Comparison of ENCODE assay signal across 16 cellular contexts in genomic region chr14:35998303-35998702, GRCh38.
A peak's percentile ranks its signal among the peaks of the same experiment; 100 is the strongest.
DNase-seq lines count a peak whose midpoint lies in the region; ATAC-seq and TF ChIP-seq lines count a peak whose summit lies in the region.
"Had no signal": no experiment of that assay in that cellular context is flagged by ENCODE, and none has a peak within 500 bp of the region (broad histone marks: within the 10 kb centered on the region; RNA-seq: fewer than 3 reads in every experiment).

No MANE protein-coding gene starts in this region.

- H4K91ac ChIP-seq in neuronal stem cell (ENCODE audit: low read depth, low read length, poor library complexity): no peak overlapping the region

- no peak overlapping the region for H3K23ac ChIP-seq in neuronal stem cell (ENCODE audit: low read depth, low read length, poor library complexity)

- H4K20me1 ChIP-seq in osteoblast (ENCODE audit: insufficient read depth, low read length) (no peaks in the 10 kb centered on the region), OCI-LY7 (ENCODE audit: insufficient read depth, low read length) (no peaks in the 10 kb centered on the region)

- no TSS peak for BruUV-seq in OCI-LY7 (replicated peaks; lab: Mats Ljungman, UMichigan)

- no peak overlapping the region for H3K18ac ChIP-seq in neuronal stem cell (ENCODE audit: low read length)

- H3K4ac ChIP-seq in neuronal stem cell (ENCODE audit: low read length): no peak overlapping the region

- no peak overlapping the region for H3K14ac ChIP-seq in neuronal stem cell (ENCODE audit: low read length)

- no peak overlapping the region for H2BK5ac ChIP-seq in neuronal stem cell (ENCODE audit: low read length)

- no peaks in the 10 kb centered on the region for H3K36me3 Mint-ChIP-seq in effector memory CD8-positive, alpha-beta T cell (ENCODE audit: insufficient read depth)
- H3K36me3 Mint-ChIP-seq: CD14-positive monocyte; CD8-positive, alpha-beta T cell had no signal

- peak overlapping the region; percentile 30 for H2BK15ac ChIP-seq in neuronal stem cell (ENCODE audit: low read length)

- H3K27me3 ChIP-seq in neuronal stem cell (ENCODE audit: control insufficient read depth in 3 of 3, insufficient read depth in 3 of 3, low read depth in 1 of 3, low read length in 3 of 3) (peaks cover 0 to 54% (median 0%) of the 10 kb centered on the region in 3 experiments), osteoblast (ENCODE audit: insufficient read depth, low read length) (no peaks in the 10 kb centered on the region)

- WGBS in neuronal stem cell (ENCODE audit: extremely low coverage in 2 of 2, insufficient read length in 2 of 2, insufficient replicate concordance in 1 of 2), 2 donors: no CpG with 5 or more reads among the region's 12 CpGs

- no peak overlapping the region for H3K4me3 Mint-ChIP-seq in effector memory CD8-positive, alpha-beta T cell
- H3K4me3 Mint-ChIP-seq: CD14-positive monocyte; CD8-positive, alpha-beta T cell had no signal

- no peaks in the 10 kb centered on the region for H3K9me2 ChIP-seq in OCI-LY7 (ENCODE audit: insufficient read depth, low read length)

- H3K4me2 ChIP-seq in neuronal stem cell (ENCODE audit: insufficient read depth, low read length, poor library complexity, severe bottlenecking) (no peak overlapping the region), osteoblast (ENCODE audit: insufficient read depth, low read length) (no peak overlapping the region), OCI-LY7 (ENCODE audit: low read length) (no peak overlapping the region)
- H3K4me2 ChIP-seq: A549 had no signal

- H3K79me2 ChIP-seq in osteoblast (ENCODE audit: insufficient read depth, low read length): no peaks in the 10 kb centered on the region
- no peaks in the 10 kb centered on the region for H3K79me2 ChIP-seq in OCI-LY7 (ENCODE audit: insufficient read depth, low read depth, low read length)

- DNase-seq in head of caudate nucleus: peak in 22 of 42 donors; percentile 6 to 70 (median 49)
- no peak for DNase-seq in neuronal stem cell (ENCODE audit: low spot score)
- DNase-seq in osteoblast (ENCODE audit: insufficient read length, low spot score, missing footprints): no peak
- no peak for DNase-seq in OCI-M2 (lab: John Stamatoyannopoulos, UW; ENCODE audit: unreplicated experiment)
- DNase-seq in OCI-LY7 (ENCODE audit: low spot score): no peak
- no peak for DNase-seq in effector memory CD8-positive, alpha-beta T cell
- DNase-seq: CD8-positive, alpha-beta T cell; COR-L47; DMS53; GF-D8; IMR-90 had no signal

- ATAC-seq in effector memory CD8-positive, alpha-beta T cell (replicated peaks): no peak
- ATAC-seq: A549; CD8-positive, alpha-beta T cell; HCT116 had no signal

- H3K4me3 ChIP-seq in neuronal stem cell (ENCODE audit: low read length in 2 of 2): no peak overlapping the region
- H3K4me3 ChIP-seq in osteoblast (ENCODE audit: insufficient read depth, low read length): no peak overlapping the region
- no peak overlapping the region for H3K4me3 ChIP-seq in OCI-LY7 (ENCODE audit: low read depth, low read length, poor library complexity, severe bottlenecking)
- H3K4me3 ChIP-seq: A549 had no signal

- CTCF ChIA-PET in OCI-LY7 (lab: Charles Lee; ENCODE audit: unreplicated experiment): no interaction called here

- H2BK120ac ChIP-seq in neuronal stem cell (ENCODE audit: low read depth, low read length): no peak overlapping the region

- H3K27ac ChIP-seq in angular gyrus (ENCODE audit: low read depth, low read length) (peak overlapping the region; percentile 22), neuronal stem cell (replicated peaks; ENCODE audit: low read length) (no peak overlapping the region), temporal lobe (ENCODE audit: low read depth, low read length) (peak overlapping the region; percentile 28), osteoblast (ENCODE audit: low read depth, low read length) (no peak overlapping the region), OCI-LY7 (ENCODE audit: low read depth, low read length, poor library complexity, severe bottlenecking) (no peak overlapping the region)
- H3K27ac ChIP-seq: A549 had no signal

- H3K36me3 ChIP-seq in neuronal stem cell (replicated peaks in 1 of 2; ENCODE audit: control insufficient read depth in 2 of 2, insufficient read depth in 2 of 2, low read length in 2 of 2) (no peaks in the 10 kb centered on the region), osteoblast (ENCODE audit: insufficient read depth, low read length) (no peaks in the 10 kb centered on the region), OCI-LY7 (ENCODE audit: insufficient read depth, low read length) (no peaks in the 10 kb centered on the region)

- H3K4me1 ChIP-seq in neuronal stem cell (ENCODE audit: control insufficient read depth in 2 of 2, insufficient read depth in 1 of 2, low read depth in 1 of 2, low read length in 2 of 2) (peaks cover 0 to 9% of the 10 kb centered on the region in 2 donors), osteoblast (ENCODE audit: insufficient read depth, low read length) (no peaks in the 10 kb centered on the region), OCI-LY7 (ENCODE audit: insufficient read depth, low read length, poor library complexity, severe bottlenecking) (no peaks in the 10 kb centered on the region)
- H3K4me1 ChIP-seq: A549 had no signal

- H3K9ac ChIP-seq in neuronal stem cell (ENCODE audit: low read depth, low read length, poor library complexity): no peak overlapping the region

- no peaks in the 10 kb centered on the region for H3K9me3 ChIP-seq in neuronal stem cell (replicated peaks in 1 of 2; ENCODE audit: control insufficient read depth in 2 of 2, insufficient read depth in 1 of 2, low read depth in 1 of 2, low read length in 2 of 2)
- H3K9me3 ChIP-seq in osteoblast (ENCODE audit: low read depth, low read length): no peaks in the 10 kb centered on the region
- H3K9me3 ChIP-seq in OCI-LY7 (ENCODE audit: low read length): no peaks in the 10 kb centered on the region
- H3K9me3 ChIP-seq: A549 had no signal

- H3K27ac Mint-ChIP-seq in effector memory CD8-positive, alpha-beta T cell: no peak overlapping the region
- H3K27ac Mint-ChIP-seq: CD14-positive monocyte; CD8-positive, alpha-beta T cell had no signal

- no peak overlapping the region for H2AK5ac ChIP-seq in neuronal stem cell (ENCODE audit: low read depth, low read length)

- H4K8ac ChIP-seq in neuronal stem cell (ENCODE audit: low read depth, low read length): no peak overlapping the region

- H3K27me3 Mint-ChIP-seq in effector memory CD8-positive, alpha-beta T cell: peaks cover 11 to 17% of the 10 kb centered on the region in 2 donors

- H3K79me1 ChIP-seq in neuronal stem cell (ENCODE audit: low read depth, low read length): no peaks in the 10 kb centered on the region

- H2AFZ ChIP-seq in neuronal stem cell (ENCODE audit: low read length) (no peak overlapping the region), osteoblast (ENCODE audit: low read length) (no peak overlapping the region), OCI-LY7 (ENCODE audit: low read length) (no peak overlapping the region)

- POLR2A ChIA-PET in OCI-LY7 (lab: Charles Lee): no interaction called here

- H3K9me3 Mint-ChIP-seq in effector memory CD8-positive, alpha-beta T cell: no peaks in the 10 kb centered on the region
- H3K9me3 Mint-ChIP-seq: CD14-positive monocyte; CD8-positive, alpha-beta T cell had no signal

- TF ChIP-seq CTCF in osteoblast (IDR thresholded peaks at IDR 0.05; ENCODE audit: extremely low read depth, low read depth, low read length) (no peak), OCI-LY7 (conservative IDR thresholded peaks at IDR 0.05; ENCODE audit: low read length) (no peak)

- no peak overlapping the region for H2BK12ac ChIP-seq in neuronal stem cell (ENCODE audit: low read length)

- intact Hi-C loops in head of caudate nucleus (cut with DNase I) (no loop called here), OCI-LY7 (cut with micrococcal nuclease; ENCODE audit: unreplicated experiment) (no loop called here)

- H3K4me1 Mint-ChIP-seq in effector memory CD8-positive, alpha-beta T cell (ENCODE audit: low read depth in 2 of 2): no peaks in the 10 kb centered on the region
- H3K4me1 Mint-ChIP-seq: CD14-positive monocyte had no signal

Comparison
In these comparisons a context has a peak if more than half of its experiments do, and no peak if none do; other contexts are left out.
1. H3K27ac ChIP-seq: peak in angular gyrus (single experiment) and temporal lobe (single experiment); none in neuronal stem cell (single experiment), osteoblast (single experiment) and OCI-LY7 (single experiment).
2. DNase-seq: peak in head of caudate nucleus (22 of 42); none in neuronal stem cell (single experiment), osteoblast (single experiment), OCI-M2 (single experiment), OCI-LY7 (single experiment) and effector memory CD8-positive, alpha-beta T cell (0 of 3).